Comparison of ENCODE assay signal across 21 cellular contexts in the genomic region with DNA sequence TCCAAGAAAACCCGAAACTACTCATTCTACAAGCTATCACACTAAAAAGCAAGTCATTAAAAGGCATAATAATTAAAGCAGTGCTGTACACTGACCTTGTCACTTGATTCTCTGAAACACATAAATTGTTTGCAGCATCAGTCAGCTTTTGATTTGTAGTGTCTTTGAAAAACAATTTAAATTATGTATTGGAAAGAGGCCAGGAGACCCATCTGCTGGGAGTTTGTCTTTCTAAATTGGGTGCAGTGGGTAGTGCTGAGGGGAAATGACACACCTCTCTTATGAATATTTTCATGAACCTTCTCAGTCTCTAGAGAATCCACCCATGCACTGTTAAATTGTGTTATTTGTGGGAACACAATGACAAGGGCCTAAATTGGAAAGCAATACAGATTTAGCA.
DNase-seq lines count a peak whose midpoint lies in the region; FAIRE-seq and TF ChIP-seq lines count a peak whose summit lies in the region.
"Had no signal": no experiment of that assay in that cellular context is flagged by ENCODE, and none has a peak within 500 bp of the region (broad histone marks: within the 10 kb centered on the region; RNA-seq: fewer than 3 reads in every experiment).

No MANE protein-coding gene starts in this region.

- no peak for TF ChIP-seq CTCF in GM20000 (IDR thresholded peaks at IDR 0.05; ENCODE audit: extremely low read depth, missing control alignments)

- H2AFZ ChIP-seq in neuron (ENCODE audit: low read depth, low read length) = peak overlapping the region; percentile 49

- peak; percentile 32 for DNase-seq in DMS 273 treated with DMSO at 0.1 percent for 48 hours (lab: John Stamatoyannopoulos, UW)
- DNase-seq in NCI-H1105 treated with DMSO at 0.1 percent for 48 hours (lab: John Stamatoyannopoulos, UW) = peak; percentile 51
- peak; percentile 70 for DNase-seq in NCI-H748 treated with DMSO at 0.1 percent for 48 hours (lab: John Stamatoyannopoulos, UW)
- DNase-seq in small intestine = no peak
- DNase-seq in ecto neural progenitor cell (ENCODE audit: low spot score) = no peak
- DNase-seq in NCI-H510A treated with DMSO at 0.1 percent for 48 hours (lab: John Stamatoyannopoulos, UW) = no peak
- no peak for DNase-seq in GM20000 (ENCODE audit: low spot score)
- DNase-seq: activated CD8-positive, alpha-beta T cell treated with anti-CD3 and anti-CD28 coated beads for 36 hours; activated T-cell treated with anti-CD3 and anti-CD28 coated beads, Interleukin-2, amount 50 U/mL, for 1 hour; adrenal gland; Caco-2; kidney glomerular epithelial cell; mammary epithelial cell; NCI-H2029 treated with DMSO at 0.1 percent for 48 hours; NCI-H524 treated with DMSO at 0.1 percent for 48 hours; occipital lobe; OCI-M1; Right ventricle myocardium superior; trophoblast cell had no signal

- H3K9me3 ChIP-seq in neuron (ENCODE audit: low read length) (peaks cover 2% of the 10 kb centered on the region), small intestine (ENCODE audit: control insufficient read depth, low read depth) (no peaks in the 10 kb centered on the region)
- H3K9me3 ChIP-seq: adrenal gland, Caco-2 had no signal

- H3K4me3 ChIP-seq in neuron (ENCODE audit: low read length) (no peak overlapping the region), small intestine (ENCODE audit: low read depth in 1 of 2, low read length in 2 of 2) (no peak overlapping the region)
- H3K4me3 ChIP-seq: adrenal gland had no signal

- no peaks in the 10 kb centered on the region for H3K4me1 ChIP-seq in neuron (ENCODE audit: insufficient read depth, low read length)
- no peaks in the 10 kb centered on the region for H3K4me1 ChIP-seq in small intestine (ENCODE audit: control insufficient read depth in 2 of 2, insufficient read depth in 1 of 2, low read depth in 1 of 2, low read length in 1 of 2)
- H3K4me1 ChIP-seq: adrenal gland, Caco-2 had no signal

- FAIRE-seq in small intestine (lab: Jason Lieb, UNC) = no peak
- FAIRE-seq: bronchial epithelial cell had no signal

- no peaks in the 10 kb centered on the region for H3K36me3 ChIP-seq in neuron (ENCODE audit: insufficient read depth, low read length)
- no peaks in the 10 kb centered on the region for H3K36me3 ChIP-seq in small intestine (ENCODE audit: control insufficient read depth in 2 of 2, insufficient read depth in 2 of 2, low read length in 2 of 2)
- H3K36me3 ChIP-seq: adrenal gland had no signal

- no peak overlapping the region for H3K27ac ChIP-seq in small intestine (ENCODE audit: low read depth in 1 of 2, low read length in 1 of 2)
- H3K27ac ChIP-seq: adrenal gland had no signal

- 64 to 78% (median 69%) methylated on average over 1 of the region's 1 CpG for WGBS in small intestine, 3 donors

- H3K27me3 ChIP-seq in neuron (ENCODE audit: insufficient read depth, low read length) = no peaks in the 10 kb centered on the region
- no peaks in the 10 kb centered on the region for H3K27me3 ChIP-seq in small intestine (ENCODE audit: control insufficient read depth in 2 of 2, insufficient read depth in 2 of 2, low read length in 2 of 2)
- H3K27me3 ChIP-seq: adrenal gland had no signal

Comparison
In these comparisons a context has a peak if more than half of its experiments do, and no peak if none do; other contexts are left out.
1. DNase-seq: peak in DMS 273 treated with DMSO at 0.1 percent for 48 hours (single experiment), NCI-H1105 treated with DMSO at 0.1 percent for 48 hours (single experiment) and NCI-H748 treated with DMSO at 0.1 percent for 48 hours (single experiment); none in small intestine (single experiment), ecto neural progenitor cell (single experiment), NCI-H510A treated with DMSO at 0.1 percent for 48 hours (single experiment) and GM20000 (single experiment).